In the genomic region with DNA sequence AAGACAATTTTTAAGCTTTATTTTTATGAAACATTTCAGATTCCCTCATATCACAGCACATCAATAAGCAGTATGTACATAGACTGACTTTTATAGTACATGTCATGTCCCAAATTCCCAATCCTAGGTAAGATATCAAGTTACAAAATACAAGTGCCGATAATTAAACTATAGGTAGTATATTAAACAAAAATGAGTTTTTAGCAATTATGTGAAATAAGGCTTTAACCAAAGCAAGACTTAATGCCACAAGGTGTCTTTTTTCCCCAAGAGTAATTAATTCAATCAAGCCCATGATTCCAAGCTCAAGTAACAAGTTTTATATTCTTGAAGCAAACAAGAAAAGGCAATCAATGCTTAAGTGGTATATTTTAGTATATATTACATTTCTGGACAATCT, we compare ENCODE assay signal across 1 cellular context.
TF ChIP-seq lines count a peak whose summit lies in the region.

No MANE protein-coding gene starts in this region.

TF ChIP-seq in endothelial cell of umbilical vein, 7 proteins besides CTCF, POLR2A, EP300 and RAD21:
- TF ChIP-seq JUN (IDR thresholded peaks at IDR 0.05; ENCODE audit: borderline replicate concordance, insufficient read depth, insufficient read length, low read depth), result no peak
- TF ChIP-seq, protein P1, sequence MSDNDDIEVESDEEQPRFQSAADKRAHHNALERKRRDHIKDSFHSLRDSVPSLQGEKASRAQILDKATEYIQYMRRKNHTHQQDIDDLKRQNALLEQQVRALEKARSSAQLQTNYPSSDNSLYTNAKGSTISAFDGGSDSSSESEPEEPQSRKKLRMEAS (IDR thresholded peaks at IDR 0.05; ENCODE audit: insufficient read depth, insufficient read length), result no peak
- TF ChIP-seq POLR2AphosphoS5 (IDR thresholded peaks at IDR 0.05; ENCODE audit: insufficient read depth, low read depth, low read length), result no peak
